ENCODE assay signal across 26 cellular contexts in the genomic region with DNA sequence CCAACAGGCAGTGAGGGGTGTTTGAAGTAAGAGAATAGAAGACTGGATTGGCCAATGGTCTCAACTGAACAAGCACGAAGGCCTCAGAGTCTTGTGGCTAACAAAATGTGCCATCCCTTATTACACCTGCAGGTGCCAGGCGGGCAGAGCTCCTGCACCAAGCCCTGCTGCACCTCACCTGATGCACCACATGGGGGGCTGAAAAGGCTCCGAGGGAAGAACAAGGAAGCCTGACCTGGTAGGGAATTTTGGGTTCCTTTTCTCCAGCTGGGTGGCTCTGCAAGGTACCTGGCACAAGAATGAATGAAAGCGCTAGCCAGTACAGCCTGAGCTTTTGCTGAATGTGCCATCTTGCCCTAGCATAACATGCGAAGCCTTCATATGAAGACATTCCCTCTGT. TPM values are rescaled to one million over a fixed set of nuclear protein-coding genes. Genes with fewer than 3 reads are reported as not detected.
A peak's percentile ranks its signal among the peaks of the same experiment; 100 is the strongest.
DNase-seq lines count a peak whose midpoint lies in the region; ATAC-seq and TF ChIP-seq lines count a peak whose summit lies in the region.
"Had no signal": no experiment of that assay in that cellular context is flagged by ENCODE, and none has a peak within 500 bp of the region (broad histone marks: within the 10 kb centered on the region; RNA-seq: fewer than 3 reads in every experiment).

No MANE protein-coding gene starts in this region.

- DNase-seq in GM12865 (ENCODE audit: low read depth), result peak; percentile 5
- DNase-seq in NCI-H69 (lab: John Stamatoyannopoulos, UW), result peak; percentile 0
- DNase-seq in epithelial cell of esophagus (ENCODE audit: low read depth), result peak; percentile 7
- no peak for DNase-seq in CD1c-positive myeloid dendritic cell (ENCODE audit: extremely low spot score)
- no peak for DNase-seq in NCI-H1436 (lab: John Stamatoyannopoulos, UW)
- DNase-seq: activated CD4-positive, alpha-beta T cell treated with anti-CD3 and anti-CD28 coated beads for 4 hours; activated naive CD4-positive, alpha-beta T cell treated with anti-CD3 and anti-CD28 coated beads, Interleukin-2, amount 10 ng/mL, durations not matched to agents 7 days and 5 days; anterior cingulate cortex; CD4-positive, alpha-beta T cell; central memory CD4-positive, alpha-beta T cell; dermis blood vessel endothelial cell; DMS79 treated with DMSO at 0.1 percent for 48 hours; KBM-7; kidney; naive B cell; NCI-H82; occipital lobe; stimulated activated CD4-positive, alpha-beta T cell treated with anti-CD3 and anti-CD28 coated beads, Interleukin-1b, Interleukin-23, amount 100 ng/mL, for 48 hours; substantia nigra; T-cell had no signal

- no peak overlapping the region for H3K27ac ChIP-seq in liver (ENCODE audit: low read depth in 1 of 2, low read length in 2 of 2)

- H3K9ac ChIP-seq in liver (ENCODE audit: low read depth in 1 of 2, low read length in 2 of 2), result no peak overlapping the region

- H3K9me3 ChIP-seq in liver (ENCODE audit: control insufficient read depth in 4 of 4, low read length in 3 of 4), result no peaks in the 10 kb centered on the region

- ATAC-seq in GM21737 (IDR thresholded peaks at IDR 0.05; ENCODE audit: unreplicated experiment), result no peak
- ATAC-seq: T-cell had no signal

- no peak for TF ChIP-seq CTCF in GM12865 (IDR thresholded peaks at IDR 0.05; ENCODE audit: insufficient read depth, low read depth, low read length, missing control alignments)
- peak; percentile 31 for TF ChIP-seq CTCF in epithelial cell of esophagus (IDR thresholded peaks at IDR 0.05; ENCODE audit: insufficient read depth, low read depth, low read length, missing control alignments)
- TF ChIP-seq CTCF in liver (IDR thresholded peaks at IDR 0.05; ENCODE audit: low read depth, low read length, missing input control), result peak; percentile 13

- no peak overlapping the region for H3K4me3 ChIP-seq in GM12865 (ENCODE audit: low read depth, low read length)
- no peak overlapping the region for H3K4me3 ChIP-seq in epithelial cell of esophagus (ENCODE audit: low read length)
- no peak overlapping the region for H3K4me3 ChIP-seq in liver (ENCODE audit: low read depth in 1 of 3, low read length in 3 of 3)
- H3K4me3 ChIP-seq: skin epidermis had no signal

- no peak for TF ChIP-seq RAD21 in liver (IDR thresholded peaks at IDR 0.05)

- 92% methylated on average over 5 of the region's 5 CpGs for whole genome bisulfite sequencing in liver

- no peaks in the 10 kb centered on the region for H3K36me3 ChIP-seq in liver (ENCODE audit: control insufficient read depth in 4 of 4, insufficient read depth in 3 of 4, low read depth in 1 of 4, low read length in 3 of 4)

- H3K4me1 ChIP-seq in liver (ENCODE audit: control insufficient read depth in 4 of 4, insufficient read depth in 4 of 4, low read length in 3 of 4), result peaks cover 0 to 9% (median 4%) of the 10 kb centered on the region in 4 donors

- H3K27me3 ChIP-seq in liver (ENCODE audit: control insufficient read depth in 4 of 4, insufficient read depth in 4 of 4, low read length in 3 of 4), result no peaks in the 10 kb centered on the region

TF ChIP-seq in liver, 16 proteins besides CTCF, POLR2A, EP300 and RAD21:
- no peak for TF ChIP-seq HNF4A (conservative IDR thresholded peaks at IDR 0.05)
- TF ChIP-seq RXRA (IDR thresholded peaks at IDR 0.05), result no peak
- no peak for TF ChIP-seq NR2F2 (IDR thresholded peaks at IDR 0.05)
- TF ChIP-seq, protein P1, sequence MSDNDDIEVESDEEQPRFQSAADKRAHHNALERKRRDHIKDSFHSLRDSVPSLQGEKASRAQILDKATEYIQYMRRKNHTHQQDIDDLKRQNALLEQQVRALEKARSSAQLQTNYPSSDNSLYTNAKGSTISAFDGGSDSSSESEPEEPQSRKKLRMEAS (IDR thresholded peaks at IDR 0.05), result no peak
- TF ChIP-seq FOXA1 (IDR thresholded peaks at IDR 0.05), result no peak
- TF ChIP-seq, protein P2, sequence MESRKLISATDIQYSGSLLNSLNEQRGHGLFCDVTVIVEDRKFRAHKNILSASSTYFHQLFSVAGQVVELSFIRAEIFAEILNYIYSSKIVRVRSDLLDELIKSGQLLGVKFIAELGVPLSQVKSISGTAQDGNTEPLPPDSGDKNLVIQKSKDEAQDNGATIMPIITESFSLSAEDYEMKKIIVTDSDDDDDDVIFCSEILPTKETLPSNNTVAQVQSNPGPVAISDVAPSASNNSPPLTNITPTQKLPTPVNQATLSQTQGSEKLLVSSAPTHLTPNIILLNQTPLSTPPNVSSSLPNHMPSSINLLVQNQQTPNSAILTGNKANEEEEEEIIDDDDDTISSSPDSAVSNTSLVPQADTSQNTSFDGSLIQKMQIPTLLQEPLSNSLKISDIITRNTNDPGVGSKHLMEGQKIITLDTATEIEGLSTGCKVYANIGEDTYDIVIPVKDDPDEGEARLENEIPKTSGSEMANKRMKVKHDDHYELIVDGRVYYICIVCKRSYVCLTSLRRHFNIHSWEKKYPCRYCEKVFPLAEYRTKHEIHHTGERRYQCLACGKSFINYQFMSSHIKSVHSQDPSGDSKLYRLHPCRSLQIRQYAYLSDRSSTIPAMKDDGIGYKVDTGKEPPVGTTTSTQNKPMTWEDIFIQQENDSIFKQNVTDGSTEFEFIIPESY (IDR thresholded peaks at IDR 0.05), result no peak
- TF ChIP-seq, protein P3, sequence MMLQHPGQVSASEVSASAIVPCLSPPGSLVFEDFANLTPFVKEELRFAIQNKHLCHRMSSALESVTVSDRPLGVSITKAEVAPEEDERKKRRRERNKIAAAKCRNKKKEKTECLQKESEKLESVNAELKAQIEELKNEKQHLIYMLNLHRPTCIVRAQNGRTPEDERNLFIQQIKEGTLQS (IDR thresholded peaks at IDR 0.05), result no peak
- TF ChIP-seq, protein P4, sequence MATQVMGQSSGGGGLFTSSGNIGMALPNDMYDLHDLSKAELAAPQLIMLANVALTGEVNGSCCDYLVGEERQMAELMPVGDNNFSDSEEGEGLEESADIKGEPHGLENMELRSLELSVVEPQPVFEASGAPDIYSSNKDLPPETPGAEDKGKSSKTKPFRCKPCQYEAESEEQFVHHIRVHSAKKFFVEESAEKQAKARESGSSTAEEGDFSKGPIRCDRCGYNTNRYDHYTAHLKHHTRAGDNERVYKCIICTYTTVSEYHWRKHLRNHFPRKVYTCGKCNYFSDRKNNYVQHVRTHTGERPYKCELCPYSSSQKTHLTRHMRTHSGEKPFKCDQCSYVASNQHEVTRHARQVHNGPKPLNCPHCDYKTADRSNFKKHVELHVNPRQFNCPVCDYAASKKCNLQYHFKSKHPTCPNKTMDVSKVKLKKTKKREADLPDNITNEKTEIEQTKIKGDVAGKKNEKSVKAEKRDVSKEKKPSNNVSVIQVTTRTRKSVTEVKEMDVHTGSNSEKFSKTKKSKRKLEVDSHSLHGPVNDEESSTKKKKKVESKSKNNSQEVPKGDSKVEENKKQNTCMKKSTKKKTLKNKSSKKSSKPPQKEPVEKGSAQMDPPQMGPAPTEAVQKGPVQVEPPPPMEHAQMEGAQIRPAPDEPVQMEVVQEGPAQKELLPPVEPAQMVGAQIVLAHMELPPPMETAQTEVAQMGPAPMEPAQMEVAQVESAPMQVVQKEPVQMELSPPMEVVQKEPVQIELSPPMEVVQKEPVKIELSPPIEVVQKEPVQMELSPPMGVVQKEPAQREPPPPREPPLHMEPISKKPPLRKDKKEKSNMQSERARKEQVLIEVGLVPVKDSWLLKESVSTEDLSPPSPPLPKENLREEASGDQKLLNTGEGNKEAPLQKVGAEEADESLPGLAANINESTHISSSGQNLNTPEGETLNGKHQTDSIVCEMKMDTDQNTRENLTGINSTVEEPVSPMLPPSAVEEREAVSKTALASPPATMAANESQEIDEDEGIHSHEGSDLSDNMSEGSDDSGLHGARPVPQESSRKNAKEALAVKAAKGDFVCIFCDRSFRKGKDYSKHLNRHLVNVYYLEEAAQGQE (IDR thresholded peaks at IDR 0.05), result no peak
- no peak for TF ChIP-seq TAF1 (conservative IDR thresholded peaks at IDR 0.05)
- no peak for TF ChIP-seq EGR1 (IDR thresholded peaks at IDR 0.05; ENCODE audit: low read depth in 2 of 2)

RNA-seq across cellular contexts. Expression of a gene that starts 9.7 kb away (rescaled TPM):
- under 1 TPM in 1 of 2 donors, not detected in 1; 0.67 TPM for total RNA-seq in liver
- not detected for polyA plus RNA-seq in liver
- total RNA-seq: CD4-positive, alpha-beta T cell; dermis blood vessel endothelial cell; endothelial cell of umbilical vein; kidney; lung microvascular endothelial cell; occipital lobe; T-cell; urinary bladder had no signal
- polyA plus RNA-seq: endothelial cell of umbilical vein, urinary bladder had no signal

Comparison
In these comparisons a context has a peak if more than half of its experiments do, and no peak if none do; other contexts are left out.
1. DNase-seq: peak in GM12865 (single experiment), NCI-H69 (single experiment) and epithelial cell of esophagus (single experiment); none in CD1c-positive myeloid dendritic cell (single experiment) and NCI-H1436 (single experiment).